Comparison of ENCODE assay signal across 8 cellular contexts in genomic region chr22:43490311-43490710, GRCh38.
"Had no signal": no experiment of that assay in that cellular context is flagged by ENCODE, and none has a peak within 500 bp of the region (broad histone marks: within the 10 kb centered on the region; RNA-seq: fewer than 3 reads in every experiment).

No MANE protein-coding gene starts in this region.

- FAIRE-seq: HepG2 had no signal

- H3K9me3 ChIP-seq: HAP-1 had no signal

- H3K27ac Mint-ChIP-seq: HFFc6 had no signal

- H3K27ac ChIP-seq: GM23248, HL-60 had no signal

- H3K4me3 ChIP-seq: GM23248, HAP-1 had no signal

- DNase-seq: GM23248, GOT3, H7, HFFc6, IMR-90 had no signal

- H3K4me1 ChIP-seq: HAP-1 had no signal

- H3K36me3 ChIP-seq: HAP-1 had no signal

- H3K4me3 Mint-ChIP-seq: HFFc6 had no signal

- H3K9ac ChIP-seq: GM23248 had no signal
